In the genomic region with DNA sequence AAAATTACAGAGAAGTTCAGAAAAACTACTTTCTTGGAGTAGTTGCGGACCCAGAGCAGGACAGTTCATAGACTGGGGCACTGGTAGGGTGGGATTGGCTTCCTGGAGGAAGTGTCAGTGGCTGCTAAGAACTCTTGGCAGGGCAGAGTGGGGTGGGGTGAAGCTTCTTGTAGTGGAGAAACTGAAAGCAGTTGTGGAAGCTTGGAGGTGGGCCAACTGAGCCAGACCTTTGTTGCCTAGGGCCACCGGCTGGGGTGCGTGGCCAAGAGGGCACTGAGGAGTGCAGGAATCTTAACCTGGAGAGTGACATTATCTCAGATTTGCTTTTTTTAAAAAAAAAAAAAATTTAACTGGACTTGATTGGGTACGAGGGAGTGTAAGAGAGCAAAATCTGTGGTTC, we compare ENCODE assay signal across 9 cellular contexts. TPM values are rescaled to one million over a fixed set of nuclear protein-coding genes. Genes with fewer than 3 reads are reported as not detected.
DNase-seq lines count a peak whose midpoint lies in the region; ATAC-seq and TF ChIP-seq lines count a peak whose summit lies in the region.
"Had no signal": no experiment of that assay in that cellular context is flagged by ENCODE, and none has a peak within 500 bp of the region (broad histone marks: within the 10 kb centered on the region; RNA-seq: fewer than 3 reads in every experiment).

No MANE protein-coding gene starts in this region.

- no peak for TF ChIP-seq CTCF in MM.1S (IDR thresholded peaks at IDR 0.05; ENCODE audit: low read length)
- no peak for TF ChIP-seq CTCF in heart left ventricle (IDR thresholded peaks at IDR 0.05)

- H3K4me1 Mint-ChIP-seq in activated T-helper 17 cell treated with anti-CD3 and anti-CD28 coated beads, Interleukin-2, amount 50 U/mL, for 72 hours: peaks cover 43% of the 10 kb centered on the region

- H3K79me2 ChIP-seq in MM.1S (ENCODE audit: low read length): peaks cover 76% of the 10 kb centered on the region

- TF ChIP-seq POLR2A in heart left ventricle (IDR thresholded peaks at IDR 0.05): no peak

- 13 to 25% (median 14%) methylated on average over 4 of the region's 4 CpGs for WGBS in heart left ventricle, 4 donors

- H3K9me2 ChIP-seq in MM.1S (replicated peaks; ENCODE audit: insufficient read depth, low read length): no peaks in the 10 kb centered on the region

- H2AFZ ChIP-seq in MM.1S (ENCODE audit: low read length): peak overlapping the region; percentile 59; the same call in 1 of the 2 replicates

- intact Hi-C loops in heart left ventricle (cut with DNase I): loop anchor here in 7 of 10 donors (5.0 to 10.0 kb wide), 9 partner anchors 34 to 236 kb away; partner anchors contain the start of genes SGO1 (in 4 of the 7) and RAB5A (in 2 of the 7)

- H3K27me3 Mint-ChIP-seq in activated T-helper 17 cell treated with anti-CD3 and anti-CD28 coated beads, Interleukin-2, amount 50 U/mL, for 72 hours: no peaks in the 10 kb centered on the region

- peak overlapping the region; percentile 61 for H3K4me3 ChIP-seq in MM.1S (ENCODE audit: low read length)
- peak overlapping the region in 9 of 12 donors; percentile 11 to 47 (median 32) for H3K4me3 ChIP-seq in heart left ventricle
- H3K4me3 ChIP-seq in skeletal muscle satellite cell (ENCODE audit: low read length): peak overlapping the region; percentile 20

- H3K36me3 ChIP-seq in MM.1S (replicated peaks; ENCODE audit: insufficient read depth, low read length) (no peaks in the 10 kb centered on the region), heart left ventricle (no peaks in the 10 kb centered on the region), skeletal muscle satellite cell (ENCODE audit: insufficient read depth, low read length) (no peaks in the 10 kb centered on the region)

- H3K9me3 ChIP-seq in MM.1S (replicated peaks; ENCODE audit: insufficient read depth, low read length): no peaks in the 10 kb centered on the region
- no peaks in the 10 kb centered on the region for H3K9me3 ChIP-seq in heart left ventricle
- no peaks in the 10 kb centered on the region for H3K9me3 ChIP-seq in skeletal muscle satellite cell (replicated peaks; ENCODE audit: low read length)

- H3K4me3 Mint-ChIP-seq in activated T-helper 17 cell treated with anti-CD3 and anti-CD28 coated beads, Interleukin-2, amount 50 U/mL, for 72 hours: peak overlapping the region; percentile 98

- H3K4me2 ChIP-seq in MM.1S (ENCODE audit: low read depth, low read length) (peak overlapping the region; percentile 94), skeletal muscle satellite cell (ENCODE audit: low read length) (peak overlapping the region; percentile 60)

- H3K27me3 ChIP-seq in MM.1S (replicated peaks; ENCODE audit: insufficient read depth, low read length) (no peaks in the 10 kb centered on the region), heart left ventricle (no peaks in the 10 kb centered on the region), skeletal muscle satellite cell (ENCODE audit: control insufficient read depth, insufficient read depth, low read length) (no peaks in the 10 kb centered on the region)

- peaks cover 68% of the 10 kb centered on the region for H3K36me3 Mint-ChIP-seq in activated T-helper 17 cell treated with anti-CD3 and anti-CD28 coated beads, Interleukin-2, amount 50 U/mL, for 72 hours (ENCODE audit: low read depth)

- peak; percentile 24 for ATAC-seq in GM21360 (IDR thresholded peaks at IDR 0.05; ENCODE audit: unreplicated experiment)
- ATAC-seq in activated T-helper 17 cell treated with anti-CD3 and anti-CD28 coated beads, Interleukin-2, amount 50 U/mL, for 72 hours (replicated peaks): peak; percentile 14
- peak; percentile 13 to 51 (median 22) for ATAC-seq in heart left ventricle

- peaks cover 64% of the 10 kb centered on the region for H3F3A ChIP-seq in MM.1S (ENCODE audit: insufficient read depth, low read length)

- H3K27ac ChIP-seq in MM.1S (ENCODE audit: low read length): peak overlapping the region; percentile 76; the same call in 1 of the 2 replicates
- peak overlapping the region; percentile 23 to 99 (median 76) for H3K27ac ChIP-seq in heart left ventricle

- DNase-seq in Ammon's horn (ENCODE audit: low spot score) (peak; percentile 83), MM.1S (peak; percentile 76), heart left ventricle (peak; percentile 87 to 93 (median 91)), amniotic stem cell (lab: John Stamatoyannopoulos, UW) (no peak), NCI-H1417 (lab: John Stamatoyannopoulos, UW) (no peak)

- peak overlapping the region; percentile 98 for H3K27ac Mint-ChIP-seq in activated T-helper 17 cell treated with anti-CD3 and anti-CD28 coated beads, Interleukin-2, amount 50 U/mL, for 72 hours

- peaks cover 47% of the 10 kb centered on the region for H3K4me1 ChIP-seq in MM.1S (ENCODE audit: low read length)
- peaks cover 4 to 66% (median 47%) of the 10 kb centered on the region in 12 donors for H3K4me1 ChIP-seq in heart left ventricle
- H3K4me1 ChIP-seq in skeletal muscle satellite cell (ENCODE audit: control insufficient read depth, insufficient read depth, low read length): peaks cover 39% of the 10 kb centered on the region

- H4K20me1 ChIP-seq in MM.1S (ENCODE audit: insufficient read depth, low read length): no peaks in the 10 kb centered on the region

- peak overlapping the region; percentile 64; the same call in 1 of the 2 replicates for H3K9ac ChIP-seq in MM.1S (ENCODE audit: low read length)
- H3K9ac ChIP-seq in skeletal muscle satellite cell (ENCODE audit: low read depth, low read length): peak overlapping the region; percentile 41

- no peaks in the 10 kb centered on the region for H3K9me3 Mint-ChIP-seq in activated T-helper 17 cell treated with anti-CD3 and anti-CD28 coated beads, Interleukin-2, amount 50 U/mL, for 72 hours

RNA-seq across cellular contexts. Expression of gene KAT2B, which starts 3.2 kb away (rescaled TPM):
- 100 to 1,000 TPM; 109 to 143 TPM for total RNA-seq in activated T-helper 17 cell treated with anti-CD3 and anti-CD28 coated beads, Interleukin-2, amount 50 U/mL, for 72 hours
- total RNA-seq in heart left ventricle: 10 to 100 TPM; 45.9 to 82.8 (median 70.2) TPM
- polyA plus RNA-seq in heart left ventricle: 10 to 100 TPM; 19.4 to 26.2 TPM
- 7.1 and 7.9 TPM in 2 replicates for total RNA-seq in skeletal muscle satellite cell (2012; rRNA removed)

RNA-seq across cellular contexts. Expression of gene PP2D1, which starts 31.3 kb away (rescaled TPM):
- total RNA-seq in activated T-helper 17 cell treated with anti-CD3 and anti-CD28 coated beads, Interleukin-2, amount 50 U/mL, for 72 hours: not detected
- not detected for total RNA-seq in heart left ventricle
- polyA plus RNA-seq in heart left ventricle: not detected
- not detected in 2 replicates for total RNA-seq in skeletal muscle satellite cell (2012; rRNA removed)
- total RNA-seq: dermis microvascular lymphatic vessel endothelial cell had no signal

Comparison
In these comparisons a context has a peak if more than half of its experiments do, and no peak if none do; other contexts are left out.
1. DNase-seq: peak in Ammon's horn (single experiment), MM.1S (single experiment) and heart left ventricle (5 of 5); none in amniotic stem cell (single experiment) and NCI-H1417 (0 of 3).
2. Peak in every context shown above with its lines, with median percentiles within 50 percentile points of each other: ATAC-seq and H3K4me3 ChIP-seq.